ENCODE assay signal across 18 cellular contexts in the genomic region with DNA sequence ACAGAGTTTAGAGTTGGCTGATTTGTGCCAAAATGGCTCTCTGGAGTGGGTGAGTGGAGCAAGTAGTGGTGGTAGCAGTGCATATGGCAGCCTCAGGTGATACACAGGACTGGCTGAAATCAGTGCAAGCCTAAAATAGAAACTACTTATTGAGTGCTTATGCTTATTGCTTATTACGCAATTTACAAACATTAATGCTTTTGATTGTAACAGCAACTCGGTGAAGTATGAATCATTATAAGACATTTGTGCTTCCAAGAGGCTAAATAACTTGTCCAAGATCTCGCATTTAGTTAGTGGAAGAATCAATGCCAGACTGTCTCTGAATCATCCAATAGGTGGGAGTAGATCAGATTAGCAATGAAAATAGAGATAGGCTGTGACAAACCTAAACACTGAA.
A peak's percentile ranks its signal among the peaks of the same experiment; 100 is the strongest.
DNase-seq lines count a peak whose midpoint lies in the region; ATAC-seq, FAIRE-seq and TF ChIP-seq lines count a peak whose summit lies in the region.
"Had no signal": no experiment of that assay in that cellular context is flagged by ENCODE, and none has a peak within 500 bp of the region (broad histone marks: within the 10 kb centered on the region; RNA-seq: fewer than 3 reads in every experiment).

No MANE protein-coding gene starts in this region.

- H3K27ac ChIP-seq in HepG2 (ENCODE audit: extremely low read length, insufficient read depth, low read length) (no peak overlapping the region), neuronal stem cell (replicated peaks; ENCODE audit: low read length) (no peak overlapping the region)
- H3K27ac ChIP-seq: adrenal gland, prostate gland, vagina had no signal

- no peak for ATAC-seq in HepG2
- ATAC-seq: activated T-helper 17 cell treated with anti-CD3 and anti-CD28 coated beads, Interleukin-2, amount 50 U/mL, for 72 hours; T-cell had no signal

- H3K4me1 ChIP-seq in HepG2 (ENCODE audit: insufficient read depth, low read length) = no peaks in the 10 kb centered on the region
- H3K4me1 ChIP-seq in neuronal stem cell (ENCODE audit: control insufficient read depth in 2 of 2, insufficient read depth in 1 of 2, low read depth in 1 of 2, low read length in 2 of 2) = no peaks in the 10 kb centered on the region
- H3K4me1 ChIP-seq: adrenal gland, prostate gland had no signal

- intact Hi-C loops in HepG2 (cut with micrococcal nuclease; ENCODE audit: unreplicated experiment) = no loop called here

- no peak for FAIRE-seq in HepG2 (lab: Jason Lieb, UNC)
- FAIRE-seq: GM18507, GM19239 had no signal

- H2BK120ac ChIP-seq in neuronal stem cell (ENCODE audit: low read depth, low read length) = no peak overlapping the region

- H2BK15ac ChIP-seq in neuronal stem cell (ENCODE audit: low read length) = no peak overlapping the region

- no peaks in the 10 kb centered on the region for H3K79me2 ChIP-seq in HepG2 (ENCODE audit: insufficient read depth, low read length)

- H3K14ac ChIP-seq in neuronal stem cell (ENCODE audit: low read length) = no peak overlapping the region

- TF ChIP-seq CTCF in AG09309 (IDR thresholded peaks at IDR 0.05; ENCODE audit: control insufficient read depth, insufficient read depth, low read depth, low read length, missing control alignments) (no peak), cardiac fibroblast (IDR thresholded peaks at IDR 0.05; ENCODE audit: low read depth, low read length) (no peak), HepG2 (CRISPR knock-in tag; IDR thresholded peaks at IDR 0.05) (no peak)

- H3K4me2 ChIP-seq in HepG2 (ENCODE audit: low read depth, low read length) (no peak overlapping the region), neuronal stem cell (ENCODE audit: insufficient read depth, low read length, poor library complexity, severe bottlenecking) (no peak overlapping the region)

- no peaks in the 10 kb centered on the region for H3K27me3 ChIP-seq in HepG2 (ENCODE audit: control insufficient read depth in 1 of 2, insufficient read depth in 2 of 2, low read length in 2 of 2)
- no peaks in the 10 kb centered on the region for H3K27me3 ChIP-seq in neuronal stem cell (ENCODE audit: control insufficient read depth in 3 of 3, insufficient read depth in 3 of 3, low read depth in 1 of 3, low read length in 3 of 3)
- H3K27me3 ChIP-seq: adrenal gland, vagina had no signal

- CTCF ChIA-PET in HepG2 (lab: Yijun Ruan, JAX; ENCODE audit: low intra/inter-chr PET ratio, low total read pairs) = no interaction called here

- in situ Hi-C loops in HepG2 (cut with HindIII; ENCODE audit: extremely low pct_ligation_motif_present, low pct_unique_long_range_greater_than_20kb) = no loop called here

- no peak overlapping the region for H2AFZ ChIP-seq in HepG2 (ENCODE audit: low read length)
- no peak overlapping the region for H2AFZ ChIP-seq in neuronal stem cell (ENCODE audit: low read length)

- H2BK5ac ChIP-seq in neuronal stem cell (ENCODE audit: low read length) = no peak overlapping the region

- H2BK12ac ChIP-seq in neuronal stem cell (ENCODE audit: low read length) = no peak overlapping the region

- H3K36me3 ChIP-seq in HepG2 (replicated peaks in 1 of 2; ENCODE audit: control insufficient read depth in 1 of 2, insufficient read depth in 2 of 2, low read length in 2 of 2) (no peaks in the 10 kb centered on the region), neuronal stem cell (replicated peaks in 1 of 2; ENCODE audit: control insufficient read depth in 2 of 2, insufficient read depth in 2 of 2, low read length in 2 of 2) (no peaks in the 10 kb centered on the region)
- H3K36me3 ChIP-seq: adrenal gland, prostate gland, vagina had no signal

- H3K23ac ChIP-seq in neuronal stem cell (ENCODE audit: low read depth, low read length, poor library complexity) = no peak overlapping the region

- H4K8ac ChIP-seq in neuronal stem cell (ENCODE audit: low read depth, low read length) = no peak overlapping the region

- no peak overlapping the region for H3K4ac ChIP-seq in neuronal stem cell (ENCODE audit: low read length)

- H2AK5ac ChIP-seq in neuronal stem cell (ENCODE audit: low read depth, low read length) = no peak overlapping the region

- DNase-seq in AG09309 (ENCODE audit: low read depth) = peak; percentile 46
- peak; percentile 46 for DNase-seq in M059J (ENCODE audit: low read depth)
- peak; percentile 20 to 51 for DNase-seq in cardiac fibroblast (ENCODE audit: low read depth in 2 of 2)
- DNase-seq in HepG2 (ENCODE audit: low spot score) = no peak
- DNase-seq in NCI-H187 treated with DMSO at 0.1 percent for 48 hours (lab: John Stamatoyannopoulos, UW) = no peak
- DNase-seq in neuronal stem cell (ENCODE audit: low spot score) = no peak
- DNase-seq in NCI-H510A treated with DMSO at 0.1 percent for 48 hours (lab: John Stamatoyannopoulos, UW) = no peak
- DNase-seq in SIG-M5 (lab: John Stamatoyannopoulos, UW) = no peak
- DNase-seq: adrenal gland; NCI-H1694; NCI-H510A; stimulated activated naive CD4-positive, alpha-beta T cell treated with Interleukin-2 at 50 U/mL for 16 hours; T-cell had no signal

- H3K9me3 ChIP-seq in HepG2 (ENCODE audit: low read length) (no peaks in the 10 kb centered on the region), neuronal stem cell (replicated peaks in 1 of 2; ENCODE audit: control insufficient read depth in 2 of 2, insufficient read depth in 1 of 2, low read depth in 1 of 2, low read length in 2 of 2) (no peaks in the 10 kb centered on the region)
- H3K9me3 ChIP-seq: prostate gland, vagina had no signal

- 0% methylated on average over 3 of the region's 3 CpGs for WGBS in HepG2 (ENCODE audit: low lambda C conversion rate)
- WGBS in neuronal stem cell (ENCODE audit: extremely low coverage in 2 of 2, insufficient read length in 2 of 2, insufficient replicate concordance in 1 of 2), 2 donors = no CpG with 5 or more reads among the region's 3 CpGs

- no peak for TF ChIP-seq RAD21 in HepG2 (CRISPR knock-in tag; IDR thresholded peaks at IDR 0.05)

- no peaks in the 10 kb centered on the region for H4K20me1 ChIP-seq in HepG2 (ENCODE audit: insufficient read depth, low read length)

- no TSS peak for BruUV-seq in HepG2 (replicated peaks; lab: Mats Ljungman, UMichigan)

- TF ChIP-seq POLR2A in HepG2 (IDR thresholded peaks at IDR 0.05; ENCODE audit: insufficient read depth in 1 of 2, low read depth in 2 of 2, low read length in 2 of 2) = no peak

- TF ChIP-seq EP300 in HepG2 (IDR thresholded peaks at IDR 0.05; ENCODE audit: low read depth in 2 of 2, low read length in 2 of 2) (no peak), HepG2 (CRISPR knock-in tag; IDR thresholded peaks at IDR 0.05; ENCODE audit: borderline replicate concordance) (no peak)

- H4K91ac ChIP-seq in neuronal stem cell (ENCODE audit: low read depth, low read length, poor library complexity) = no peak overlapping the region

- H3K79me1 ChIP-seq in neuronal stem cell (ENCODE audit: low read depth, low read length) = no peaks in the 10 kb centered on the region

- POLR2A ChIA-PET in HepG2 (lab: Yijun Ruan, JAX) = no interaction called here

- H3K9ac ChIP-seq in HepG2 (ENCODE audit: insufficient read depth, low read depth, low read length) (no peak overlapping the region), neuronal stem cell (ENCODE audit: low read depth, low read length, poor library complexity) (no peak overlapping the region)

- no peak overlapping the region for H3K4me3 ChIP-seq in AG09309 (ENCODE audit: control insufficient read depth, low read depth, low read length)
- H3K4me3 ChIP-seq in cardiac fibroblast (replicated peaks in 1 of 2; ENCODE audit: low read depth in 2 of 2, low read length in 2 of 2) = no peak overlapping the region
- no peak overlapping the region for H3K4me3 ChIP-seq in HepG2 (replicated peaks in 1 of 3; ENCODE audit: insufficient read depth in 1 of 3, low read depth in 2 of 3, low read length in 3 of 3)
- H3K4me3 ChIP-seq in neuronal stem cell (ENCODE audit: low read length in 2 of 2) = no peak overlapping the region
- H3K4me3 ChIP-seq: adrenal gland, prostate gland, vagina had no signal

- H3K18ac ChIP-seq in neuronal stem cell (ENCODE audit: low read length) = no peak overlapping the region

TF ChIP-seq in HepG2, 621 proteins besides CTCF, POLR2A, EP300 and RAD21:
- TF ChIP-seq CHCHD3 (CRISPR knock-in tag; IDR thresholded peaks at IDR 0.05) = no peak
- peak; percentile 44; the same call in 1 of the 2 replicates for TF ChIP-seq CEBPB (IDR thresholded peaks at IDR 0.05; ENCODE audit: borderline replicate concordance, low read depth, low read length)

Comparison
In these comparisons a context has a peak if more than half of its experiments do, and no peak if none do; other contexts are left out.
1. DNase-seq: peak in AG09309 (single experiment), M059J (single experiment) and cardiac fibroblast (2 of 2); none in HepG2 (single experiment), NCI-H187 treated with DMSO at 0.1 percent for 48 hours (single experiment), neuronal stem cell (single experiment), NCI-H510A treated with DMSO at 0.1 percent for 48 hours (single experiment) and SIG-M5 (single experiment).